ENCODE assay signal across 20 cellular contexts in the genomic region with DNA sequence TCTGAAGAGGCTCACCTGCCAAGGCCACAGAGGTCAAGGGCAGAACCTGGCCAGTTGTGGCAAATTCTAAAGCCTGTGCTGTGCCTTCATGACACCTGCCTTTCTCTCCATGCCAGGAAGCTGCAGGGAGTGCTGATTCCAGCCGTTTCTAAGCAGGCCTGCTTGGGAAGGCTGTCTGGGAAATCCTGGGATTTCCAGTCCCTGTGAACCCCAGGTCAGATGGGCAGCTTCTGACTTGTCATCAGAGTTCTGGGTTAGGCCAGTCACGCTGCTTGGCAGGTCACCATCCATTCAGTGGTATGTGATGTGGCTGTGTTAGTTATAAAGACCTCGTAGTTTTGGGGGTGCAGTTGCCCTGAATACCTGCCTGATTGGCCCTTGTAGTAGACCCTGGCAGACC.
"Had no signal": no experiment of that assay in that cellular context is flagged by ENCODE, and none has a peak within 500 bp of the region (broad histone marks: within the 10 kb centered on the region; RNA-seq: fewer than 3 reads in every experiment).

No MANE protein-coding gene starts in this region.

- DNase-seq: activated CD4-positive, alpha-beta T cell treated with anti-CD3 and anti-CD28 coated beads, Interleukin-2, amount 50 U/mL, for 48 hours; activated CD4-positive, CD25-positive, alpha-beta regulatory T cell treated with anti-CD3 and anti-CD28 coated beads, Interleukin-2, amount 50 U/mL, for 72 hours; adrenal gland; left lung; mucosa of descending colon; occipital lobe; stimulated activated CD4-positive, alpha-beta T cell treated with anti-CD3 and anti-CD28 coated beads, Interleukin-2, amount 100 ng/mL, for 48 hours; stimulated activated naive B cell treated with anti-CD40 and anti-IgM and Interleukin-4, amounts not matched to agents 10 μg/mL and 1 μg/mL and 100 μg/mL, for 72 hours; T-helper 9 cell; tibial artery had no signal

- H3K27me3 Mint-ChIP-seq: memory B cell; progenitor cell of endocrine pancreas; stimulated activated naive B cell treated with anti-CD40 and anti-IgM and Interleukin-4, amounts not matched to agents 10 μg/mL and 1 μg/mL and 100 μg/mL, for 72 hours had no signal

- H3K9me3 ChIP-seq: adrenal gland had no signal

- H3K4me1 ChIP-seq: gastroesophageal sphincter, left lung, right atrium auricular region, tibial artery had no signal

- H3K27ac Mint-ChIP-seq: memory B cell; nephron; progenitor cell of endocrine pancreas; stimulated activated naive B cell treated with anti-CD40 and anti-IgM and Interleukin-4, amounts not matched to agents 10 μg/mL and 1 μg/mL and 100 μg/mL, for 72 hours had no signal

- H3K27ac ChIP-seq: adrenal gland, cardiac muscle cell, gastroesophageal sphincter, left lung, right atrium auricular region, tibial artery had no signal

- ATAC-seq: gastroesophageal sphincter; left lung; mucosa of descending colon; stimulated activated naive B cell treated with anti-CD40 and anti-IgM and Interleukin-4, amounts not matched to agents 10 μg/mL and 1 μg/mL and 100 μg/mL, for 72 hours had no signal

- H3K27me3 ChIP-seq: adrenal gland, cardiac muscle cell, gastroesophageal sphincter, left lung, right atrium auricular region, tibial artery had no signal

- H3K4me3 Mint-ChIP-seq: memory B cell; nephron; stimulated activated naive B cell treated with anti-CD40 and anti-IgM and Interleukin-4, amounts not matched to agents 10 μg/mL and 1 μg/mL and 100 μg/mL, for 72 hours had no signal

- FAIRE-seq: colon, endometrium, keratinocyte, urothelium cell line had no signal

- H3K4me1 Mint-ChIP-seq: memory B cell, nephron had no signal

- H3K4me3 ChIP-seq: adrenal gland, cardiac muscle cell, gastroesophageal sphincter, left lung, mucosa of descending colon, right atrium auricular region, tibial artery had no signal

- H3K36me3 ChIP-seq: adrenal gland, cardiac muscle cell, right atrium auricular region had no signal
